In the genomic region with DNA sequence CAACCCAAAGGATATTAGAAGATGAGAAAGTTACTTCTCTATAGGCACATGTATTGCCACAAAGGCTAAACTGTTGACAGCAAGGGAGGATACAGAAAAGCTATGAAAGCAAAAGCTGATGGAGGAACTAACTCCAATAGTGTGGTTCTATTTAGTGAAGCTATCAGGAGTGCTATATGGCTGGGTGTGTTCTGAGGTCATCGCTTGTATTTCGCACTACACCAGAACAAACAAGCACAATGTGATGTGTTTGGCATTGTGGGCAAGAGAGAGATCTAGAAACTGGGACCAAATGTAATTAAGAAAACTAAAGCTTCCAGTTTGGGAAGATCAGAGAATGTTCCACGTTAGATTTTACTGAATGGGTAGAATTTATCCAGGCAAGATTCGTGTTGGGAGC, we compare ENCODE assay signal across 1 cellular context.
TF ChIP-seq lines count a peak whose summit lies in the region.

No MANE protein-coding gene starts in this region.

TF ChIP-seq in IMR-90, 13 proteins besides CTCF, POLR2A, EP300 and RAD21:
- TF ChIP-seq CEBPB (IDR thresholded peaks at IDR 0.05; ENCODE audit: low read depth, low read length), result no peak
- TF ChIP-seq, protein P1, sequence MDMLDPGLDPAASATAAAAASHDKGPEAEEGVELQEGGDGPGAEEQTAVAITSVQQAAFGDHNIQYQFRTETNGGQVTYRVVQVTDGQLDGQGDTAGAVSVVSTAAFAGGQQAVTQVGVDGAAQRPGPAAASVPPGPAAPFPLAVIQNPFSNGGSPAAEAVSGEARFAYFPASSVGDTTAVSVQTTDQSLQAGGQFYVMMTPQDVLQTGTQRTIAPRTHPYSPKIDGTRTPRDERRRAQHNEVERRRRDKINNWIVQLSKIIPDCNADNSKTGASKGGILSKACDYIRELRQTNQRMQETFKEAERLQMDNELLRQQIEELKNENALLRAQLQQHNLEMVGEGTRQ (IDR thresholded peaks at IDR 0.05; ENCODE audit: low read depth, low read length), result no peak
- no peak for TF ChIP-seq CHD1 (IDR thresholded peaks at IDR 0.05; ENCODE audit: low read depth, low read length)
- no peak for TF ChIP-seq FOS (IDR thresholded peaks at IDR 0.05; ENCODE audit: low read depth, low read length)
TF ChIP-seq in IMR-90: peak in this region for 0.
